In the genomic region with DNA sequence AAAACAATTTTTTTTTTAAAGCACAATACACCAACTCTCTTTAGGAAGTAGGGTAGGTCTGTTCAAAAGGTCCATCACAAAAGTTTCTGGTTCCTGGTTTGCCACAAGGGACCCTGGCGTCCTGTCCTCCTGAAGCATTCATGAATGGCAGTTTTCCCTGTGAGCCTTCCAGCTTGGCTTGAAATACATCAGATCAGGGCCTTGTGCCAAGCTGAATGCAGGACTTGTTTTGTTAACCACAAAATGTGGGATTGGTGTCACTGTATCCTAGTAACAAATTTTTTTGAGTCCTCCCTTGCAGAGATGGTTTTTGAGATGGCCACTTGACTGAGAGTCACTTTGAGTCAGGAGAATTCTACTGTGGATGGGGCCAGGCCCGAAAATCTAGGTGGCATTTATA, we compare ENCODE assay signal across 11 cellular contexts. TPM values are rescaled to one million over a fixed set of nuclear protein-coding genes. Genes with fewer than 3 reads are reported as not detected.
A peak's percentile ranks its signal among the peaks of the same experiment; 100 is the strongest.
DNase-seq lines count a peak whose midpoint lies in the region; TF ChIP-seq lines count a peak whose summit lies in the region.
"Had no signal": no experiment of that assay in that cellular context is flagged by ENCODE, and none has a peak within 500 bp of the region (broad histone marks: within the 10 kb centered on the region; RNA-seq: fewer than 3 reads in every experiment).

No MANE protein-coding gene starts in this region.

- H3K79me2 ChIP-seq in osteoblast (ENCODE audit: insufficient read depth, low read length) = no peaks in the 10 kb centered on the region

- TF ChIP-seq CTCF in prostate gland (IDR thresholded peaks at IDR 0.05) (no peak), osteoblast (IDR thresholded peaks at IDR 0.05; ENCODE audit: extremely low read depth, low read depth, low read length) (no peak)

- H3K9me3 ChIP-seq in prostate gland = no peaks in the 10 kb centered on the region
- H3K9me3 ChIP-seq in osteoblast (ENCODE audit: low read depth, low read length) = no peaks in the 10 kb centered on the region
- H3K9me3 ChIP-seq: BLaER1 had no signal

- H3K4me1 ChIP-seq in prostate gland (replicated peaks) (no peaks in the 10 kb centered on the region), osteoblast (ENCODE audit: insufficient read depth, low read length) (no peaks in the 10 kb centered on the region)

- H3K27ac ChIP-seq in prostate gland = no peak overlapping the region
- no peak overlapping the region for H3K27ac ChIP-seq in osteoblast (ENCODE audit: low read depth, low read length)
- H3K27ac ChIP-seq: BLaER1 had no signal

- H3K27me3 ChIP-seq in prostate gland (replicated peaks; ENCODE audit: insufficient read depth) (no peaks in the 10 kb centered on the region), osteoblast (ENCODE audit: insufficient read depth, low read length) (peaks cover 44% of the 10 kb centered on the region)

- H3K4me2 ChIP-seq in osteoblast (ENCODE audit: insufficient read depth, low read length) = no peak overlapping the region

- no peaks in the 10 kb centered on the region for H4K20me1 ChIP-seq in osteoblast (ENCODE audit: insufficient read depth, low read length)

- H3K4me3 ChIP-seq in prostate gland = no peak overlapping the region
- H3K4me3 ChIP-seq in osteoblast (ENCODE audit: insufficient read depth, low read length) = no peak overlapping the region

- no peak for TF ChIP-seq POLR2A in prostate gland (IDR thresholded peaks at IDR 0.05)

- H3K36me3 ChIP-seq in prostate gland = no peaks in the 10 kb centered on the region
- no peaks in the 10 kb centered on the region for H3K36me3 ChIP-seq in osteoblast (ENCODE audit: insufficient read depth, low read length)
- H3K36me3 ChIP-seq: BLaER1 had no signal

- 41% methylated on average over 2 of the region's 2 CpGs for WGBS in prostate gland

- DNase-seq in DMS153 treated with DMSO at 0.1 percent for 48 hours (lab: John Stamatoyannopoulos, UW; ENCODE audit: unreplicated experiment) (peak; percentile 76), NCI-H128 (lab: John Stamatoyannopoulos, UW; ENCODE audit: unreplicated experiment) (peak; percentile 63), RPMI7951 (ENCODE audit: low read depth) (peak; percentile 85), middle frontal gyrus (ENCODE audit: extremely low spot score, low spot score) (peak; percentile 63), prostate gland (ENCODE audit: low spot score) (no peak), NCI-H1930 (lab: John Stamatoyannopoulos, UW) (no peak), osteoblast (ENCODE audit: insufficient read length, low spot score, missing footprints) (no peak)
- DNase-seq in stimulated activated naive CD4-positive, alpha-beta T cell treated with Interleukin-2 at 50 U/mL for 16 hours (lab: John Stamatoyannopoulos, UW) = no peak
- DNase-seq: GDM1 had no signal

- intact Hi-C loops in prostate gland (cut with DNase I) = no loop called here

- no peak overlapping the region for H2AFZ ChIP-seq in osteoblast (ENCODE audit: low read length)

RNA-seq across cellular contexts. Expression of gene GNAO1, which starts 3.9 kb away (rescaled TPM):
- total RNA-seq in RPMI7951 (2014; rRNA removed; shearing (Covaris generic)) = 3.4 and 4.2 TPM in 2 replicates
- total RNA-seq in prostate gland (10 to 100 TPM in 1 of 2 donors, 1 to 10 TPM in 1; 6.1 to 23.6 TPM), osteoblast (under 0.01 TPM in 1 of 2 replicates, not detected in the other)
- total RNA-seq: bronchial epithelial cell had no signal

Comparison
In these comparisons a context has a peak if more than half of its experiments do, and no peak if none do; other contexts are left out.
1. DNase-seq: peak in DMS153 treated with DMSO at 0.1 percent for 48 hours (single experiment), NCI-H128 (single experiment), RPMI7951 (single experiment) and middle frontal gyrus (single experiment); none in prostate gland (single experiment), NCI-H1930 (0 of 2), osteoblast (single experiment) and stimulated activated naive CD4-positive, alpha-beta T cell treated with Interleukin-2 at 50 U/mL for 16 hours (single experiment).